ENCODE assay signal across 17 cellular contexts in genomic region chr1:116340506-116341240, GRCh38.
"Had no signal": no experiment of that assay in that cellular context is flagged by ENCODE, and none has a peak within 500 bp of the region (broad histone marks: within the 10 kb centered on the region; RNA-seq: fewer than 3 reads in every experiment).

No MANE protein-coding gene starts in this region.

- ATAC-seq: stimulated activated naive CD8-positive, alpha-beta T cell treated with anti-CD3 and anti-CD28 coated beads, Interleukin-15, amount 100 ng/mL, for 72 hours had no signal

- H3K9me3 ChIP-seq: left ventricle myocardium inferior, ovary, thoracic aorta had no signal

- FAIRE-seq: endothelial cell of umbilical vein had no signal

- H3K27ac ChIP-seq: coronary artery, left ventricle myocardium inferior, ovary, thoracic aorta had no signal

- H3K27me3 ChIP-seq: ovary had no signal

- H3K36me3 ChIP-seq: left ventricle myocardium inferior, ovary, thoracic aorta had no signal

- H3K4me3 ChIP-seq: coronary artery, left ventricle myocardium inferior, ovary, thoracic aorta had no signal

- DNase-seq: activated CD4-positive, alpha-beta memory T cell treated with anti-CD3 and anti-CD28 coated beads, Interleukin-2, amount 10 ng/mL, durations not matched to agents 7 days and 5 days; activated CD4-positive, alpha-beta T cell treated with anti-CD3 and anti-CD28 coated beads for 1 hour; activated CD8-positive, alpha-beta memory T cell treated with anti-CD3 and anti-CD28 coated beads, Interleukin-2, amount 50 U/mL, for 4 hours; activated naive CD4-positive, alpha-beta T cell treated with Interleukin-2 at 50 U/mL for 16 hours; central memory CD4-positive, alpha-beta T cell; effector CD4-positive, alpha-beta T cell; glutamatergic neuron; left ventricle myocardium inferior; ovary; retina; stimulated activated CD4-positive, alpha-beta T cell treated with anti-CD3 and anti-CD28 coated beads, Interleukin-15, amount 100 ng/mL, for 24 hours; stimulated activated CD4-positive, alpha-beta T cell treated with anti-CD3 and anti-CD28 coated beads, Interleukin-4, amount 100 ng/mL, for 24 hours; stimulated activated naive CD8-positive, alpha-beta T cell treated with anti-CD3 and anti-CD28 coated beads, Interleukin-15, amount 100 ng/mL, for 72 hours; T-helper 9 cell had no signal
